In the genomic region with DNA sequence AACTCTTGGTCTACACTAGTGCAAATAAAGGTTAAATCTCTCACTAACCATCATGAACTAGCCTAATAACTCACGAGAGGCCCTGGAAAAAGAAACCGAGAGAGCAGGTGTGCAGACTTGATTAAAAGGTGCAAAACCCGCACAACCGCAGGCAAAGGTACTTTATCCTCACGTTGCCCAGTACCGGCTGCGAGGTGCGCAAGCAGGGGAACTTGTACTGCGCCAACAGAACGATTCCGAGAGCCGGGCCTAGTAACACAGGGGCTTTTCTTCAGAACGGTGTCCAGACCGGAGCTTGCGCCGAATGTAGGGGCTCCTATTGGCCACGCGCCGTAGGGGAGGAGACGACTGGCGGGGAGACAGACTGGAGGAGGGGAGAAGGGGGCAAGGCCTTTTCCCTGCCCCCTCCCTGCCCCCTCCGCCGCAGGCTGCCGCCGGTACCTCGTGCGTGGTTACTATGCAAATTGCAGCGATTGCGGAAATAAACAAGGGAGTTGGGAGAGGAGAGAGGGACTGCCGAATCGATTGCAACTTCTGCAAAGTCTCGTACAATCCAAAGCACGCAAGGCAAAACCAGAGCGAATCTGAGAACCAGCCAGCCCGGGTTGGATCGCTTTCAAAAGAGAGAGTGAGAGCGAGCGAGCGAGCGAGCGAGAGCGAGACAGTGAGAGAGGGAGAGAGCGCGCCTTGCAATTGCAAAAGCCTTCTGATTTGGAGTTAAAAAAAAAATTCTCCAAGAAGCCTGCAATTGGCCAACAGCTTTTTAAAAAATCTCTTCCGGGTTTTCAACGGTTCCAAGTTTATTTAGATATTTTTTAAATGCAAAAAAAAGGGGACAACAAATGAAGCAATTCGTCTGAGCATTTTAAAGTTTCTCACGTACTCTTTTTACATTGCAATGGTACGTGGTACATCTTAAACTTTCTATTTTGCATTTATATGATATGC, we compare ENCODE assay signal across 8 cellular contexts. TPM values are rescaled to one million over a fixed set of nuclear protein-coding genes. Genes with fewer than 3 reads are reported as not detected.
DNase-seq lines count a peak whose midpoint lies in the region; ATAC-seq and TF ChIP-seq lines count a peak whose summit lies in the region.

No MANE protein-coding gene starts in this region.

- POLR2A ChIA-PET in RWPE1 (lab: Yijun Ruan, JAX; ENCODE audit: low non-redundant PET) = interaction anchor here (0.9 kb wide), 1 partner anchor 27 kb away, joined by 4 read pairs; no protein-coding TSS in a partner anchor

- in situ Hi-C loops in HAP-1 (cut with MboI; ENCODE audit: low sequenced_read_pairs) = no loop called here

- no peaks in the 10 kb centered on the region for H3K9me2 ChIP-seq in DOHH2 (replicated peaks; ENCODE audit: control insufficient read depth, low read length)

- no peaks in the 10 kb centered on the region for H3K36me3 ChIP-seq in DOHH2 (ENCODE audit: control insufficient read depth, low read length)
- no peaks in the 10 kb centered on the region for H3K36me3 ChIP-seq in HAP-1 (replicated peaks)
- no peaks in the 10 kb centered on the region for H3K36me3 ChIP-seq in gastroesophageal sphincter
- no peaks in the 10 kb centered on the region for H3K36me3 ChIP-seq in neutrophil
- no peaks in the 10 kb centered on the region for H3K36me3 ChIP-seq in suprapubic skin

- H3K4me1 ChIP-seq in DOHH2 (ENCODE audit: control insufficient read depth, low read length) (peaks cover 48% of the 10 kb centered on the region), HAP-1 (peaks cover 37% of the 10 kb centered on the region), gastroesophageal sphincter (peaks cover 19 to 48% (median 23%) of the 10 kb centered on the region in 3 donors), neutrophil (ENCODE audit: control insufficient read depth in 1 of 2, insufficient read depth in 1 of 2, low read depth in 1 of 2, low read length in 1 of 2) (peaks cover 30 to 32% of the 10 kb centered on the region in 2 experiments), suprapubic skin (peaks cover 48% of the 10 kb centered on the region)

- peak; percentile 96 to 98 for DNase-seq in HAP-1 (ENCODE audit: low spot score in 2 of 2)
- peak; percentile 77 for DNase-seq in M059J (ENCODE audit: low read depth)
- DNase-seq in RWPE1 (ENCODE audit: low spot score) = peak; percentile 71
- peak in 3 of 4 experiments; percentile 25 to 76 (median 68) for DNase-seq in activated naive CD4-positive, alpha-beta T cell (lab: John Stamatoyannopoulos, UW)
- peak; percentile 91 for DNase-seq in suprapubic skin (ENCODE audit: low spot score in 2 of 2)

- TF ChIP-seq CTCF in DOHH2 (IDR thresholded peaks at IDR 0.05; ENCODE audit: low read depth, low read length, poor library complexity, severe bottlenecking) (no peak), RWPE1 (conservative IDR thresholded peaks at IDR 0.05; ENCODE audit: low read depth) (no peak), gastroesophageal sphincter (IDR thresholded peaks at IDR 0.05) (no peak), neutrophil (IDR thresholded peaks at IDR 0.05) (no peak), suprapubic skin (IDR thresholded peaks at IDR 0.05) (no peak)

- H3K27ac ChIP-seq in DOHH2 (ENCODE audit: low read depth, low read length) = peak overlapping the region; percentile 96
- peak overlapping the region; percentile 93 for H3K27ac ChIP-seq in RWPE1
- peak overlapping the region; percentile 68 to 97 (median 96) for H3K27ac ChIP-seq in gastroesophageal sphincter
- H3K27ac ChIP-seq in neutrophil = peak overlapping the region; percentile 78
- H3K27ac ChIP-seq in suprapubic skin = peak overlapping the region; percentile 92

- H3K9me3 ChIP-seq in DOHH2 (ENCODE audit: control insufficient read depth, insufficient read depth, low read length) = no peaks in the 10 kb centered on the region
- no peaks in the 10 kb centered on the region for H3K9me3 ChIP-seq in HAP-1
- no peaks in the 10 kb centered on the region for H3K9me3 ChIP-seq in gastroesophageal sphincter
- no peaks in the 10 kb centered on the region for H3K9me3 ChIP-seq in neutrophil
- no peaks in the 10 kb centered on the region for H3K9me3 ChIP-seq in suprapubic skin

- WGBS in gastroesophageal sphincter (ENCODE audit: low coverage in 1 of 2), 2 donors = 1% methylated on average over 24 to 29 of the region's 49 CpGs
- under 1% methylated on average over 49 of the region's 49 CpGs for WGBS in suprapubic skin

- H3F3A ChIP-seq in DOHH2 (ENCODE audit: control insufficient read depth, insufficient read depth) = peaks cover 47% of the 10 kb centered on the region

- no peak for TF ChIP-seq EP300 in gastroesophageal sphincter (IDR thresholded peaks at IDR 0.05)
- TF ChIP-seq EP300 in suprapubic skin (IDR thresholded peaks at IDR 0.05) = no peak

- H3K4me3 ChIP-seq in DOHH2 (ENCODE audit: low read length) (peak overlapping the region; percentile 90), HAP-1 (peak overlapping the region; percentile 39), gastroesophageal sphincter (peak overlapping the region; percentile 61 to 92), neutrophil (ENCODE audit: low read depth in 1 of 2, low read length in 1 of 2) (peak overlapping the region; percentile 76 to 79), suprapubic skin (peak overlapping the region; percentile 65)

- CTCF ChIA-PET in RWPE1 (lab: Yijun Ruan, JAX) = interaction anchor here (0.6 to 2.8 kb wide), 3 partner anchors 11 to 34 kb away, joined by 3 to 23 read pairs (median 6); no protein-coding TSS in a partner anchor

- H3K4me2 ChIP-seq in DOHH2 (ENCODE audit: low read length) = peak overlapping the region; percentile 98

- no peaks in the 10 kb centered on the region for H4K20me1 ChIP-seq in DOHH2 (ENCODE audit: control insufficient read depth, insufficient read depth, low read depth, low read length)

- H3K79me2 ChIP-seq in DOHH2 (ENCODE audit: control insufficient read depth, low read length) = peaks cover 8% of the 10 kb centered on the region

- H3K27me3 ChIP-seq in DOHH2 (ENCODE audit: control insufficient read depth, low read length) (no peaks in the 10 kb centered on the region), HAP-1 (ENCODE audit: low read depth) (no peaks in the 10 kb centered on the region), gastroesophageal sphincter (no peaks in the 10 kb centered on the region), neutrophil (peaks cover 39% of the 10 kb centered on the region), suprapubic skin (no peaks in the 10 kb centered on the region)

- ATAC-seq in gastroesophageal sphincter = peak; percentile 66

- TF ChIP-seq POLR2A in gastroesophageal sphincter (IDR thresholded peaks at IDR 0.05) (peak; percentile 16 to 22), suprapubic skin (IDR thresholded peaks at IDR 0.05) (no peak)

RNA-seq across cellular contexts. Expression of gene NFIA, which starts 5.4 kb away (rescaled TPM):
- total RNA-seq in M059J (2014; rRNA removed; shearing (Covaris generic)) = 0.17 and 1.2 TPM in 2 replicates
- 100 to 1,000 TPM; 123 to 205 (median 149) TPM for total RNA-seq in gastroesophageal sphincter
- 10 to 100 TPM; 30.1 to 54.2 (median 48.2) TPM for total RNA-seq in suprapubic skin

Comparison
In these comparisons a context has a peak if more than half of its experiments do, and no peak if none do; other contexts are left out.
1. Peak in every context shown above with its lines: DNase-seq, ATAC-seq, H3K4me3 ChIP-seq and H3K27ac ChIP-seq.
2. H3K4me3 ChIP-seq: peak in every context shown above with its lines; median percentile 90 in DOHH2; 78 in neutrophil; 76 in gastroesophageal sphincter; 65 in suprapubic skin; 39 in HAP-1.
3. POLR2A ChIP-seq: peak in gastroesophageal sphincter (2 of 2); none in suprapubic skin (0 of 2).
4. RNA of gene NFIA, which starts 5.4 kb away (total RNA-seq): 123 to 205 TPM in gastroesophageal sphincter and 30.1 to 54.2 TPM in suprapubic skin; 0.17 to 1.2 TPM in M059J; every median in the first group is over 10 times any median in the second.